Comparison of ENCODE assay signal across 1 cellular context in genomic region chr1:182288749-182289604, GRCh38.
A peak's percentile ranks its signal among the peaks of the same experiment; 100 is the strongest.
TF ChIP-seq lines count a peak whose summit lies in the region.

No MANE protein-coding gene starts in this region.

TF ChIP-seq in HepG2, 621 proteins besides CTCF, POLR2A, EP300 and RAD21 (continued from another document and continues in another):
- TF ChIP-seq CBX5 (CRISPR knock-in tag; IDR thresholded peaks at IDR 0.05; ENCODE audit: borderline replicate concordance) = no peak; the same call in 1 of the 2 replicates
- no peak for TF ChIP-seq NR1H2 (CRISPR knock-in tag; IDR thresholded peaks at IDR 0.05; ENCODE audit: borderline replicate concordance, low read depth)
- no peak; the same call in 1 of the 2 replicates for TF ChIP-seq YEATS4 (CRISPR knock-in tag; IDR thresholded peaks at IDR 0.05; ENCODE audit: borderline replicate concordance)
- no peak for TF ChIP-seq KDM3A (CRISPR knock-in tag; IDR thresholded peaks at IDR 0.05; ENCODE audit: low read depth)
- TF ChIP-seq ZNF432 (CRISPR knock-in tag; IDR thresholded peaks at IDR 0.05; ENCODE audit: borderline replicate concordance) = no peak
- TF ChIP-seq ZBED4 (CRISPR knock-in tag; IDR thresholded peaks at IDR 0.05; ENCODE audit: borderline replicate concordance) = no peak
- TF ChIP-seq PRDM10 (CRISPR knock-in tag; IDR thresholded peaks at IDR 0.05; ENCODE audit: low read depth) = peak; percentile 67; the same call in 1 of the 2 replicates
- peak; percentile 63; the same call in 1 of the 2 replicates for TF ChIP-seq ZGPAT (CRISPR knock-in tag; IDR thresholded peaks at IDR 0.05)
- TF ChIP-seq E2F2 (CRISPR knock-in tag; IDR thresholded peaks at IDR 0.05; ENCODE audit: borderline replicate concordance) = no peak
- TF ChIP-seq ZNF800 (CRISPR knock-in tag; IDR thresholded peaks at IDR 0.05) = no peak
- TF ChIP-seq TRIM24 (CRISPR knock-in tag; IDR thresholded peaks at IDR 0.05) = no peak
- no peak for TF ChIP-seq CCAR2 (optimal IDR thresholded peaks at IDR 0.05; ENCODE audit: low read depth, low read length)
- no peak for TF ChIP-seq GMEB1 (CRISPR knock-in tag; IDR thresholded peaks at IDR 0.05; ENCODE audit: borderline replicate concordance)
- TF ChIP-seq CREB1 (IDR thresholded peaks at IDR 0.05) = no peak
- TF ChIP-seq CREB1 (CRISPR knock-in tag; IDR thresholded peaks at IDR 0.05) = peak; percentile 50; the same call in 1 of the 2 replicates
- peak; percentile 87 for TF ChIP-seq ZKSCAN8 (CRISPR knock-in tag; IDR thresholded peaks at IDR 0.05; ENCODE audit: borderline replicate concordance)
- 0 out of 2 replicates have a peak, but pooled peaks have one; percentile 37 for TF ChIP-seq ZNF747 (CRISPR knock-in tag; IDR thresholded peaks at IDR 0.05; ENCODE audit: borderline replicate concordance)
- TF ChIP-seq NFYB (CRISPR knock-in tag; IDR thresholded peaks at IDR 0.05) = 0 out of 2 replicates have a peak, but pooled peaks have one; percentile 22
- peak; percentile 70 for TF ChIP-seq KAT7 (CRISPR knock-in tag; IDR thresholded peaks at IDR 0.05; ENCODE audit: borderline replicate concordance)
- peak; percentile 99 for TF ChIP-seq RXRB (CRISPR knock-in tag; IDR thresholded peaks at IDR 0.05; ENCODE audit: borderline replicate concordance)
- peak; percentile 38; the same call in 1 of the 2 replicates for TF ChIP-seq ATF2 (CRISPR knock-in tag; IDR thresholded peaks at IDR 0.05)
- TF ChIP-seq ARNT2 (CRISPR knock-in tag; IDR thresholded peaks at IDR 0.05; ENCODE audit: low read depth) = no peak
- no peak for TF ChIP-seq ZBTB49 (CRISPR knock-in tag; IDR thresholded peaks at IDR 0.05; ENCODE audit: borderline replicate concordance)
- TF ChIP-seq BATF2 (CRISPR knock-in tag; IDR thresholded peaks at IDR 0.05) = no peak
- no peak for TF ChIP-seq ZNF17 (CRISPR knock-in tag; IDR thresholded peaks at IDR 0.05)
- no peak for TF ChIP-seq CSRNP2 (CRISPR knock-in tag; conservative IDR thresholded peaks at IDR 0.05; ENCODE audit: low read depth)
- no peak for TF ChIP-seq NCOA1 (CRISPR knock-in tag; IDR thresholded peaks at IDR 0.05)
- peak; percentile 83 for TF ChIP-seq ZEB1 (IDR thresholded peaks at IDR 0.05; ENCODE audit: insufficient replicate concordance, low read depth)
- TF ChIP-seq HNF4G (IDR thresholded peaks at IDR 0.05; ENCODE audit: borderline replicate concordance, low read depth, low read length) = peak; percentile 94
- TF ChIP-seq HNF4G (CRISPR knock-in tag; IDR thresholded peaks at IDR 0.05; ENCODE audit: borderline replicate concordance, low read depth) = peak; percentile 91
